1 cellular context compared by ENCODE assay signal in genomic region chr5:116898917-116899316, GRCh38.
TF ChIP-seq lines count a peak whose summit lies in the region.

No MANE protein-coding gene starts in this region.

TF ChIP-seq in SK-N-SH treated with all-trans-retinoic acid at 6 μM for 48 hours, 23 proteins besides CTCF, POLR2A, EP300 and RAD21 (continued from another document):
- TF ChIP-seq TCF4 (CRISPR knock-in tag; IDR thresholded peaks at IDR 0.05; ENCODE audit: borderline replicate concordance): no peak
- TF ChIP-seq ISL1 (CRISPR knock-in tag; IDR thresholded peaks at IDR 0.05): no peak
- no peak for TF ChIP-seq ZNF70 (CRISPR knock-in tag; IDR thresholded peaks at IDR 0.05)
- no peak for TF ChIP-seq GLIS3 (CRISPR knock-in tag; IDR thresholded peaks at IDR 0.05)
- TF ChIP-seq ZFP30 (CRISPR knock-in tag; IDR thresholded peaks at IDR 0.05): no peak
- TF ChIP-seq PPARA (CRISPR knock-in tag; IDR thresholded peaks at IDR 0.05; ENCODE audit: borderline replicate concordance): no peak
- TF ChIP-seq PATZ1 (CRISPR knock-in tag; IDR thresholded peaks at IDR 0.05; ENCODE audit: borderline replicate concordance): no peak
